In the genomic region with DNA sequence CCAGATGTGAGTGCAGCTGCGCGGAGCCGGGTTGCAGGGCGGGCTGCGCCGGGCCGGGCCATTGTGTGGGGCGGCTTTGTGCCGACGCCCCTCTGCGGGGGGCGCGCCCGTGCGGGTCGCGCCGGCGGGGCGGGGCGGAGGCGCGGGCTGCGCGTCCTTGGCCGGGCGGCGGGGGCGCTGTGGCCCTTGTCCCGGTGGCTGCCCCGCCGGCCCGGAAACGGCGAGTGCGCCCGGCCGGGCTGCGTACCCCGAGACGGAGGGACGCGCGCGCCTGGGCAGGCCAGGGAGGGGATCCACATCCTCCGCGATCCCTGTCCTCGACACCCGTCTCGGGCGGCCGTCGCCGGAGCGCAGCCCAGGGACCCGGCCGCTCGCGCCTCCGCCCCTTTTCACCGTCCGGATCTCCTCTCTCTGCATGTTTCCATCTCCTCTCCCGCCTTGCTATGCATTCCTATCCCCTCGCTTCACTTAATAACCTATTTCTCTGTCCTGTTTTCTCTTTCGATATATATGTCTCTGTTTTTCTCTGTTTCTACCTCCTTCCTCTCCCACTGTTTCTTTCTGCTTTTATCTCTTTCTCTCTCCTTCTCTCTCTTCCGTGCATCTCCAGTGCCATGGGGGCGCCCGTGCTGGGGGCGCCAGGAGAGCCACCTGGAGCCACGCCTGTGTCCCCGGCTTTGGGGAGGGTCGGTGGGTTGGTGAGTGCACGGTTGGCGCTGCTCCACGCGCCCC, we compare ENCODE assay signal across 8 cellular contexts. TPM values are rescaled to one million over a fixed set of nuclear protein-coding genes. Genes with fewer than 3 reads are reported as not detected.
DNase-seq lines count a peak whose midpoint lies in the region; ATAC-seq and TF ChIP-seq lines count a peak whose summit lies in the region.

No MANE protein-coding gene starts in this region.

- TF ChIP-seq RAD21 in IMR-90 (IDR thresholded peaks at IDR 0.05; ENCODE audit: low read length): peak; percentile 16; the same call in 1 of the 2 replicates

- ATAC-seq in GM21576 (IDR thresholded peaks at IDR 0.05; ENCODE audit: unreplicated experiment) (peak; percentile 36), IMR-90 (ENCODE audit: low read depth) (peak; percentile 55)

- H3K9me3 ChIP-seq in IMR-90 (ENCODE audit: control insufficient read depth, insufficient read depth, low read length) (no peaks in the 10 kb centered on the region), WERI-Rb-1 (ENCODE audit: severe bottlenecking) (no peaks in the 10 kb centered on the region)

- H3K4ac ChIP-seq in IMR-90 (ENCODE audit: low read depth, low read length): peak overlapping the region; percentile 88

- H4K20me1 ChIP-seq in IMR-90 (ENCODE audit: insufficient read depth, low read length): peaks cover 73% of the 10 kb centered on the region

- CTCF ChIA-PET in IMR-90 (lab: Yijun Ruan, JAX): interaction anchor here (0.6 to 3.0 kb wide), 11 partner anchors 9 to 272 kb away, joined by 3 to 42 read pairs (median 4); no protein-coding TSS in a partner anchor

- H3K9ac ChIP-seq in IMR-90 (ENCODE audit: low read depth, low read length): peak overlapping the region; percentile 93

- peak overlapping the region; percentile 60 for H3K18ac ChIP-seq in IMR-90 (ENCODE audit: low read depth, low read length)

- peak overlapping the region; percentile 84 for H3K23ac ChIP-seq in IMR-90 (ENCODE audit: low read depth, low read length)

- H2BK120ac ChIP-seq in IMR-90 (ENCODE audit: low read depth, low read length): peak overlapping the region; percentile 66

- H4K8ac ChIP-seq in IMR-90 (ENCODE audit: low read depth in 2 of 2, low read length in 2 of 2): peak overlapping the region; percentile 31 to 48; a peak in 1 of 4 replicates

- H2BK15ac ChIP-seq in IMR-90 (ENCODE audit: low read depth, low read length): no peak overlapping the region; the same call in 2 of the 3 replicates

- POLR2A ChIA-PET in IMR-90 (lab: Charles Lee; ENCODE audit: unreplicated experiment): interaction anchor here (0.6 to 2.0 kb wide), 4 partner anchors 72 to 198 kb away, joined by 3 to 19 read pairs (median 6); no protein-coding TSS in a partner anchor

- in situ Hi-C loops in IMR-90 (cut with MboI; ENCODE audit: low sequenced_read_pairs): no loop called here

- H3K36me3 ChIP-seq in IMR-90 (ENCODE audit: control insufficient read depth, insufficient read depth, low read length): peaks cover 4% of the 10 kb centered on the region; the same call in 1 of the 2 replicates
- no peaks in the 10 kb centered on the region for H3K36me3 ChIP-seq in WERI-Rb-1

- peak overlapping the region; percentile 96 for H3K14ac ChIP-seq in IMR-90 (replicated peaks; ENCODE audit: low read depth, low read length)

- peak overlapping the region; percentile 83 for H2BK5ac ChIP-seq in IMR-90 (ENCODE audit: low read depth, low read length, poor library complexity, severe bottlenecking)

- peak; percentile 76 for DNase-seq in ELR (ENCODE audit: low read depth)
- DNase-seq in IMR-90: peak; percentile 47
- no peak for DNase-seq in WERI-Rb-1
- DNase-seq in cardiac fibroblast (ENCODE audit: low read depth in 2 of 2): peak; percentile 56 to 66
- DNase-seq in islet precursor cell: peak; percentile 81
- DNase-seq in stimulated activated CD4-positive, alpha-beta T cell treated with anti-CD3 and anti-CD28 coated beads, Interleukin-1b, Interleukin-23, amount 100 ng/mL, for 24 hours (ENCODE audit: low read depth in 4 of 4, low spot score in 1 of 4): peak; percentile 20 to 52 (median 28)
- no peak for DNase-seq in A172 (ENCODE audit: low spot score)

- peaks cover 16% of the 10 kb centered on the region; the same call in 1 of the 2 replicates for H3K9me1 ChIP-seq in IMR-90 (ENCODE audit: insufficient read depth, low read length)

- no peaks in the 10 kb centered on the region for H3K27me3 ChIP-seq in IMR-90 (ENCODE audit: control insufficient read depth, insufficient read depth, low read length)
- H3K27me3 ChIP-seq in WERI-Rb-1 (ENCODE audit: insufficient read depth, low read depth, severe bottlenecking): peaks cover 36% of the 10 kb centered on the region

- H2AK5ac ChIP-seq in IMR-90 (ENCODE audit: low read depth, low read length): peak overlapping the region; percentile 90

- whole genome bisulfite sequencing in IMR-90 (ENCODE audit: extremely low coverage in 2 of 2, insufficient read length in 1 of 2), 2 experiments: 0% methylated on average over 42 of the region's 76 CpGs; no CpG with 5 or more reads in 1 of the 2 experiments

- H2AFZ ChIP-seq in IMR-90 (replicated peaks; ENCODE audit: low read length, poor library complexity): peak overlapping the region; percentile 95

- H3K4me3 ChIP-seq in IMR-90 (ENCODE audit: insufficient read depth, low read depth, low read length) (peak overlapping the region; percentile 83), WERI-Rb-1 (ENCODE audit: low read depth, low read length) (peak overlapping the region; percentile 8; the same call in 1 of the 2 replicates), cardiac fibroblast (replicated peaks in 1 of 2; ENCODE audit: low read depth in 2 of 2, low read length in 2 of 2) (peak overlapping the region; percentile 64 to 83)

- intact Hi-C loops in IMR-90 (cut with micrococcal nuclease): loop anchor here (5.0 kb wide), 1 partner anchor 41 kb away; no protein-coding TSS in a partner anchor

- TF ChIP-seq CTCF in IMR-90 (conservative IDR thresholded peaks at IDR 0.05; ENCODE audit: low read depth, low read length) (peak; percentile 52), WERI-Rb-1 (IDR thresholded peaks at IDR 0.05; ENCODE audit: low read depth, low read length) (peak; percentile 28; the same call in 1 of the 2 replicates), cardiac fibroblast (IDR thresholded peaks at IDR 0.05; ENCODE audit: low read depth, low read length) (peak; percentile 1)

- TF ChIP-seq POLR2A in IMR-90 (IDR thresholded peaks at IDR 0.05; ENCODE audit: low read depth, low read length): no peak

- peak overlapping the region; percentile 99 for H2AK9ac ChIP-seq in IMR-90 (replicated peaks; ENCODE audit: low read depth, low read length, poor library complexity)

- H3K4me2 ChIP-seq in IMR-90 (ENCODE audit: low read depth, low read length): peak overlapping the region; percentile 54; the same call in 1 of the 2 replicates

- H4K5ac ChIP-seq in IMR-90 (ENCODE audit: low read depth, low read length): no peak overlapping the region

- H3K4me1 ChIP-seq in IMR-90 (ENCODE audit: control insufficient read depth, insufficient read depth, low read length): peaks cover 17% of the 10 kb centered on the region

- H3K27ac ChIP-seq in IMR-90 (ENCODE audit: insufficient read depth, low read length) (peak overlapping the region; percentile 91), WERI-Rb-1 (no peak overlapping the region)

- dilution Hi-C loops in IMR-90 (cut with HindIII; ENCODE audit: low sequenced_read_pairs, unreplicated experiment): no loop called here

- no TSS peak for BruUV-seq in IMR-90 (replicated peaks; lab: Mats Ljungman, UMichigan)

- H3K79me1 ChIP-seq in IMR-90 (ENCODE audit: low read depth in 1 of 2, low read length in 2 of 2): peaks cover 6 to 70% of the 10 kb centered on the region in 2 experiments; a peak in 3 of 4 replicates

- H3K56ac ChIP-seq in IMR-90 (ENCODE audit: extremely low read depth, insufficient read depth, low read length): peak overlapping the region; percentile 73

- H4K91ac ChIP-seq in IMR-90 (ENCODE audit: insufficient read depth, low read depth, low read length): peak overlapping the region; percentile 84

- no peak overlapping the region for H2BK20ac ChIP-seq in IMR-90 (ENCODE audit: low read depth, low read length)

TF ChIP-seq in IMR-90, 13 proteins besides CTCF, POLR2A, EP300 and RAD21:
- TF ChIP-seq CEBPB (IDR thresholded peaks at IDR 0.05; ENCODE audit: low read depth, low read length) (no peak), CHD1 (IDR thresholded peaks at IDR 0.05; ENCODE audit: low read depth, low read length) (no peak), BHLHE40 (IDR thresholded peaks at IDR 0.05; ENCODE audit: low read depth, low read length) (peak; percentile 47; the same call in 1 of the 2 replicates), MAZ (IDR thresholded peaks at IDR 0.05; ENCODE audit: borderline replicate concordance, low read depth, low read length) (0 out of 2 replicates have a peak, but pooled peaks have one; percentile 47), SMC3 (IDR thresholded peaks at IDR 0.05; ENCODE audit: low read depth, low read length) (no peak)
- TF ChIP-seq, protein P1, sequence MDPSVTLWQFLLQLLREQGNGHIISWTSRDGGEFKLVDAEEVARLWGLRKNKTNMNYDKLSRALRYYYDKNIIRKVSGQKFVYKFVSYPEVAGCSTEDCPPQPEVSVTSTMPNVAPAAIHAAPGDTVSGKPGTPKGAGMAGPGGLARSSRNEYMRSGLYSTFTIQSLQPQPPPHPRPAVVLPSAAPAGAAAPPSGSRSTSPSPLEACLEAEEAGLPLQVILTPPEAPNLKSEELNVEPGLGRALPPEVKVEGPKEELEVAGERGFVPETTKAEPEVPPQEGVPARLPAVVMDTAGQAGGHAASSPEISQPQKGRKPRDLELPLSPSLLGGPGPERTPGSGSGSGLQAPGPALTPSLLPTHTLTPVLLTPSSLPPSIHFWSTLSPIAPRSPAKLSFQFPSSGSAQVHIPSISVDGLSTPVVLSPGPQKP (IDR thresholded peaks at IDR 0.05; ENCODE audit: borderline replicate concordance, low read depth, low read length): no peak
TF ChIP-seq in IMR-90: peak in this region for 2.

RNA-seq across cellular contexts. Expression of gene PFKFB3, which starts 0.8 kb away (rescaled TPM):
- total RNA-seq in IMR-90 (2012; rRNA removed): 26.9 and 34.1 TPM in 2 replicates
- 45.5 and 51.3 TPM in 2 replicates for polyA plus RNA-seq in IMR-90 (2012; rRNA removed)
- 35.6 and 39.8 TPM in 2 replicates for polyA plus RNA-seq in IMR-90 (2012; cell fraction: cytosol; rRNA removed)
- polyA plus RNA-seq in IMR-90 (2012; cell fraction: nucleus; rRNA removed; ENCODE audit: low replicate concordance): 86.2 and 130 TPM in 2 replicates
- total RNA-seq in A172 (2014; rRNA removed; shearing (Covaris generic)): 12.2 and 16.5 TPM in 2 replicates

Comparison
In these comparisons a context has a peak if more than half of its experiments do, and no peak if none do; other contexts are left out.
1. DNase-seq: peak in ELR (single experiment), IMR-90 (single experiment), cardiac fibroblast (2 of 2), islet precursor cell (single experiment) and stimulated activated CD4-positive, alpha-beta T cell treated with anti-CD3 and anti-CD28 coated beads, Interleukin-1b, Interleukin-23, amount 100 ng/mL, for 24 hours (4 of 4); none in WERI-Rb-1 (single experiment) and A172 (single experiment).
2. H3K4me3 ChIP-seq: peak in every context shown above with its lines; median percentile 83 in IMR-90; 74 in cardiac fibroblast; 8 in WERI-Rb-1.
3. CTCF ChIP-seq: peak in every context shown above with its lines; median percentile 52 in IMR-90; 28 in WERI-Rb-1; 1 in cardiac fibroblast.